ENCODE assay signal across 9 cellular contexts in genomic region chr12:1157046-1157445, GRCh38.
"Had no signal": no experiment of that assay in that cellular context is flagged by ENCODE, and none has a peak within 500 bp of the region (broad histone marks: within the 10 kb centered on the region; RNA-seq: fewer than 3 reads in every experiment).

No MANE protein-coding gene starts in this region.

- H3K4me3 Mint-ChIP-seq: GM23338, H9, HFFc6 had no signal

- ATAC-seq: GM23338, HCT116 had no signal

- H3K36me3 ChIP-seq: HAP-1 had no signal

- H3K9ac ChIP-seq: GM23248 had no signal

- H3K27ac ChIP-seq: GM23248 had no signal

- H3K27ac Mint-ChIP-seq: GM23338, HFFc6 had no signal

- H2AFZ ChIP-seq: GM23248, GM23338 had no signal

- H3K9me3 Mint-ChIP-seq: GM23338, H9, HFFc6 had no signal

- H3K4me3 ChIP-seq: GM23248, GM23338, HAP-1 had no signal

- H3K9me3 ChIP-seq: HAP-1 had no signal

- H3K4me1 Mint-ChIP-seq: GM23338, H9 had no signal

- DNase-seq: GM23248, GOT3, H7, H9, HCEC 1CT, HFFc6 had no signal

- H3K4me2 ChIP-seq: GM23338 had no signal
